Comparison of ENCODE assay signal across 8 cellular contexts in the genomic region with DNA sequence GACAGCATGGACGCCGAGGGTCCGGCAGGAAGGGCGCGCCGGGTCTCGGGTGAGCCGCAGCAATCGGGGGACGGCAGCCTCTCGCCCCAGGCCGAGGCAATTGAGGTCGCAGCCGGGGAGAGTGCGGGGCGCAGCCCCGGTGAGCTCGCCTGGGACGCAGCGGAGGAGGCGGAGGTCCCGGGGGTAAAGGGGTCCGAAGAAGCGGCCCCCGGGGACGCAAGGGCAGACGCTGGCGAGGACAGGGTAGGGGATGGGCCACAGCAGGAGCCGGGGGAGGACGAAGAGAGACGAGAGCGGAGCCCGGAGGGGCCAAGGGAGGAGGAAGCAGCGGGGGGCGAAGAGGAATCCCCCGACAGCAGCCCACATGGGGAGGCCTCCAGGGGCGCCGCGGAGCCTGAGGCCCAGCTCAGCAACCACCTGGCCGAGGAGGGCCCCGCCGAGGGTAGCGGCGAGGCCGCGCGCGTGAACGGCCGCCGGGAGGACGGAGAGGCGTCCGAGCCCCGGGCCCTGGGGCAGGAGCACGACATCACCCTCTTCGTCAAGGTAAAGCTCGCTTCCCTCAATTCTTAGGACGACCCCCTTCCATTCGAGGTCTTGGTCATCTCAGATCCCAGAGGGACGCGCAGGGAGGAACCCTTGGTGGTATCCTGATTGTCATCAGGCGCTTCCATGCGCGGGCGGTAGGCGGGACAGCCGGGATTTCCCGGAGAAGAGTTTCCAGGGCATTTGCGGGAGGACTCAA. TPM values are rescaled to one million over a fixed set of nuclear protein-coding genes. Genes with fewer than 3 reads are reported as not detected.
DNase-seq lines count a peak whose midpoint lies in the region; ATAC-seq and TF ChIP-seq lines count a peak whose summit lies in the region.

No MANE protein-coding gene starts in this region.

- H3K4me3 ChIP-seq in SJSA1 (peak overlapping the region; percentile 29), rectal smooth muscle tissue (ENCODE audit: low read length) (peak overlapping the region; percentile 59), PC-3 (ENCODE audit: low read length) (no peak overlapping the region)

- H3K4me2 ChIP-seq in PC-3 (ENCODE audit: low read length): no peak overlapping the region

- H3K27me3 ChIP-seq in SJSA1 (replicated peaks) (peaks cover 25% of the 10 kb centered on the region), rectal smooth muscle tissue (ENCODE audit: control insufficient read depth, insufficient read depth, low read length) (peaks cover 8% of the 10 kb centered on the region), PC-3 (ENCODE audit: low read length) (no peaks in the 10 kb centered on the region)

- H3K79me2 ChIP-seq in PC-3 (ENCODE audit: low read length): no peaks in the 10 kb centered on the region

- no peaks in the 10 kb centered on the region for H3F3A ChIP-seq in PC-3 (ENCODE audit: low read length, unreplicated experiment)

- ATAC-seq in Right ventricle myocardium superior (ENCODE audit: poor library complexity) (peak; percentile 42), PC-3 (no peak), GM19351 (IDR thresholded peaks at IDR 0.05; ENCODE audit: unreplicated experiment) (no peak), HG03520 (IDR thresholded peaks at IDR 0.05; ENCODE audit: unreplicated experiment) (no peak)

- no peak for TF ChIP-seq CTCF in PC-3 (conservative IDR thresholded peaks at IDR 0.05; ENCODE audit: low read depth, low read length)

- H3K9me2 ChIP-seq in PC-3 (replicated peaks; ENCODE audit: low read length): no peaks in the 10 kb centered on the region

- no peaks in the 10 kb centered on the region for H4K20me1 ChIP-seq in PC-3 (ENCODE audit: low read length)

- POLR2A ChIA-PET in PC-3 (lab: Charles Lee; ENCODE audit: unreplicated experiment): no interaction called here

- no peak overlapping the region for H3K9ac ChIP-seq in rectal smooth muscle tissue (ENCODE audit: low read length)
- H3K9ac ChIP-seq in PC-3 (ENCODE audit: low read length): no peak overlapping the region

- intact Hi-C loops in Right ventricle myocardium superior (cut with DNase I) (no loop called here), PC-3 (cut with micrococcal nuclease) (no loop called here)

- H3K27ac ChIP-seq in SJSA1 (no peak overlapping the region), rectal smooth muscle tissue (ENCODE audit: low read depth, low read length) (no peak overlapping the region), PC-3 (ENCODE audit: low read length) (no peak overlapping the region)

- DNase-seq in ELF-1 (ENCODE audit: low read depth, low spot score) (peak; percentile 47), SJSA1 (ENCODE audit: low read depth in 1 of 2, low spot score in 2 of 2) (peak; percentile 15 to 45), Right ventricle myocardium superior (no peak), PC-3 (no peak), NCI-H345 (lab: John Stamatoyannopoulos, UW) (no peak)

- no peaks in the 10 kb centered on the region for H3K9me3 ChIP-seq in SJSA1 (replicated peaks)
- no peaks in the 10 kb centered on the region for H3K9me3 ChIP-seq in PC-3 (ENCODE audit: low read length)

- peaks cover 7% of the 10 kb centered on the region for H3K4me1 ChIP-seq in SJSA1 (replicated peaks)
- H3K4me1 ChIP-seq in rectal smooth muscle tissue (ENCODE audit: control insufficient read depth, insufficient read depth, low read length): no peaks in the 10 kb centered on the region
- H3K4me1 ChIP-seq in PC-3 (ENCODE audit: insufficient read depth, low read length): peaks cover 4% of the 10 kb centered on the region; the same call in 1 of the 2 replicates

- H3K36me3 ChIP-seq in SJSA1: no peaks in the 10 kb centered on the region
- no peaks in the 10 kb centered on the region for H3K36me3 ChIP-seq in rectal smooth muscle tissue (ENCODE audit: control insufficient read depth, insufficient read depth, low read length)
- no peaks in the 10 kb centered on the region for H3K36me3 ChIP-seq in PC-3 (ENCODE audit: low read depth, low read length)

- BruUV-seq in PC-3 (replicated peaks; lab: Mats Ljungman, UMichigan): no TSS peak

- CTCF ChIA-PET in PC-3 (lab: Charles Lee): no interaction called here

- no peak overlapping the region for H2AFZ ChIP-seq in PC-3 (ENCODE audit: low read length)

RNA-seq across cellular contexts. Expression of a gene that starts 1.6 kb away (rescaled TPM):
- not detected in 2 replicates for total RNA-seq in SJSA1 (2014; rRNA removed; shearing (Covaris generic))
- total RNA-seq in Right ventricle myocardium superior: 7.7 TPM
- not detected in 2 replicates for total RNA-seq in PC-3 (2014; rRNA removed)

RNA-seq across cellular contexts. Expression of a gene that starts 55.5 kb away (rescaled TPM):
- total RNA-seq in SJSA1 (2014; rRNA removed; shearing (Covaris generic)): 123 and 132 TPM in 2 replicates
- 36.0 TPM for total RNA-seq in Right ventricle myocardium superior
- total RNA-seq in PC-3 (2014; rRNA removed): 24.2 and 26.2 TPM in 2 replicates

Comparison
In these comparisons a context has a peak if more than half of its experiments do, and no peak if none do; other contexts are left out.
1. DNase-seq: peak in ELF-1 (single experiment) and SJSA1 (2 of 2); none in Right ventricle myocardium superior (single experiment), PC-3 (single experiment) and NCI-H345 (single experiment).